In genomic region chr11:42043312-42043711, GRCh38 we compare ENCODE assay signal across 18 cellular contexts.
"Had no signal": no experiment of that assay in that cellular context is flagged by ENCODE, and none has a peak within 500 bp of the region (broad histone marks: within the 10 kb centered on the region; RNA-seq: fewer than 3 reads in every experiment).

No MANE protein-coding gene starts in this region.

- H3K4me1 Mint-ChIP-seq: activated B cell treated with CpG ODN at 0.5 μM for 24 hours; activated CD4-positive, alpha-beta T cell treated with anti-CD3 and anti-CD28 coated beads, Interleukin-2, amount 10 ng/mL, durations not matched to agents 7 days and 5 days; naive B cell had no signal

- H3K27ac Mint-ChIP-seq: activated B cell treated with CpG ODN at 0.5 μM for 24 hours; activated CD4-positive, alpha-beta T cell treated with anti-CD3 and anti-CD28 coated beads, Interleukin-2, amount 10 ng/mL, durations not matched to agents 7 days and 5 days; activated naive CD8-positive, alpha-beta T cell; naive B cell had no signal

- H3K4me3 ChIP-seq: cardiac muscle cell, lower lobe of right lung, thyroid gland, uterus had no signal

- H3K27ac ChIP-seq: cardiac muscle cell, lower lobe of right lung, parathyroid adenoma, thyroid gland, uterus had no signal

- H3K4me1 ChIP-seq: lower lobe of right lung, parathyroid adenoma, thyroid gland, uterus had no signal

- DNase-seq: activated B cell treated with CpG ODN at 0.5 μM for 24 hours; activated CD4-positive, alpha-beta T cell treated with anti-CD3 and anti-CD28 coated beads, Interleukin-2, amount 10 ng/mL, durations not matched to agents 7 days and 5 days; activated CD8-positive, alpha-beta memory T cell treated with anti-CD3 and anti-CD28 coated beads for 24 hours; activated gamma-delta T cell treated with Interleukin-2 at 50 U/mL for 16 hours; amygdala; glutamatergic neuron; kidney; lower lobe of right lung; naive B cell; stimulated activated CD4-positive, alpha-beta T cell treated with anti-CD3 and anti-CD28 coated beads, Interleukin-12 subunit alpha, Interleukin-12 subunit beta, amount 100 ng/mL, for 4 hours; stimulated activated CD4-positive, alpha-beta T cell treated with anti-CD3 and anti-CD28 coated beads, Interleukin-2, amount 100 ng/mL, for 24 hours; SW 1271; thyroid gland; uterus had no signal

- FAIRE-seq: kidney, TTC549 had no signal

- H3K36me3 ChIP-seq: cardiac muscle cell, lower lobe of right lung, thyroid gland, uterus had no signal

- H3K4me3 Mint-ChIP-seq: activated B cell treated with CpG ODN at 0.5 μM for 24 hours; activated CD4-positive, alpha-beta T cell treated with anti-CD3 and anti-CD28 coated beads, Interleukin-2, amount 10 ng/mL, durations not matched to agents 7 days and 5 days; activated naive CD8-positive, alpha-beta T cell; naive B cell had no signal

- H3K9ac ChIP-seq: parathyroid adenoma had no signal

- H3K36me3 Mint-ChIP-seq: activated naive CD8-positive, alpha-beta T cell; naive B cell had no signal

- H3K27me3 ChIP-seq: cardiac muscle cell, thyroid gland, uterus had no signal

- H3K27me3 Mint-ChIP-seq: activated B cell treated with CpG ODN at 0.5 μM for 24 hours; activated CD4-positive, alpha-beta T cell treated with anti-CD3 and anti-CD28 coated beads, Interleukin-2, amount 10 ng/mL, durations not matched to agents 7 days and 5 days; activated naive CD8-positive, alpha-beta T cell; naive B cell had no signal

- H3K9me3 ChIP-seq: lower lobe of right lung, thyroid gland, uterus had no signal

- H3K79me2 ChIP-seq: parathyroid adenoma had no signal

- ATAC-seq: lower lobe of right lung had no signal

- H2AFZ ChIP-seq: parathyroid adenoma had no signal
